8 cellular contexts compared by ENCODE assay signal in genomic region chrX:30504309-30504708, GRCh38.
DNase-seq lines count a peak whose midpoint lies in the region; ATAC-seq and TF ChIP-seq lines count a peak whose summit lies in the region.

No MANE protein-coding gene starts in this region.

- TF ChIP-seq CTCF in sigmoid colon (IDR thresholded peaks at IDR 0.05), result peak in 1 of 4 experiments; percentile 24

- no peaks in the 10 kb centered on the region for H3K9me3 ChIP-seq in sigmoid colon

- WGBS in sigmoid colon, 2 donors, result 1% methylated on average over 2 of the region's 2 CpGs

- H3K4me3 ChIP-seq in sigmoid colon, result no peak overlapping the region

- intact Hi-C loops in sigmoid colon (cut with DNase I), result no loop called here

- DNase-seq in ACHN (peak; percentile 22), OCI-M1 (lab: John Stamatoyannopoulos, UW) (peak; percentile 62), fibroblast of the conjunctiva (ENCODE audit: low read depth) (peak; percentile 26), MV-4-11 (lab: John Stamatoyannopoulos, UW) (no peak), sigmoid colon (no peak)

- in situ Hi-C loops in ACHN (cut with HindIII; ENCODE audit: low pct_ligation_motif_present, low pct_unique_long_range_greater_than_20kb, low sequenced_read_pairs), result no loop called here

- no peak for TF ChIP-seq EP300 in sigmoid colon (IDR thresholded peaks at IDR 0.05)

- TF ChIP-seq POLR2A in sigmoid colon (IDR thresholded peaks at IDR 0.05), result no peak

- H3K36me3 ChIP-seq in sigmoid colon, result no peaks in the 10 kb centered on the region

- ATAC-seq in GM18861 (IDR thresholded peaks at IDR 0.05; ENCODE audit: unreplicated experiment) (peak; percentile 43), HG02973 (IDR thresholded peaks at IDR 0.05; ENCODE audit: unreplicated experiment) (no peak), GM18520 (IDR thresholded peaks at IDR 0.05; ENCODE audit: unreplicated experiment) (no peak)

- no peaks in the 10 kb centered on the region for H3K27me3 ChIP-seq in sigmoid colon

- no peak overlapping the region for H3K27ac ChIP-seq in sigmoid colon

- H3K4me1 ChIP-seq in sigmoid colon, result no peaks in the 10 kb centered on the region

Comparison
In these comparisons a context has a peak if more than half of its experiments do, and no peak if none do; other contexts are left out.
1. DNase-seq: peak in ACHN (single experiment), OCI-M1 (single experiment) and fibroblast of the conjunctiva (single experiment); none in MV-4-11 (single experiment) and sigmoid colon (single experiment).